12 cellular contexts compared by ENCODE assay signal in genomic region chrX:151402719-151403390, GRCh38. TPM values are rescaled to one million over a fixed set of nuclear protein-coding genes. Genes with fewer than 3 reads are reported as not detected.
DNase-seq lines count a peak whose midpoint lies in the region; ATAC-seq and TF ChIP-seq lines count a peak whose summit lies in the region.
"Had no signal": no experiment of that assay in that cellular context is flagged by ENCODE, and none has a peak within 500 bp of the region (broad histone marks: within the 10 kb centered on the region; RNA-seq: fewer than 3 reads in every experiment).

No MANE protein-coding gene starts in this region.

- 0 out of 2 replicates have a peak, but pooled peaks cover 3% of the 10 kb centered on the region for H3K36me3 Mint-ChIP-seq in WTC11

- H3K9me3 Mint-ChIP-seq in WTC11 = no peaks in the 10 kb centered on the region
- H3K9me3 Mint-ChIP-seq: type B pancreatic cell had no signal

- TF ChIP-seq CTCF in WTC11 (IDR thresholded peaks at IDR 0.05) = no peak

- no peaks in the 10 kb centered on the region for H3K27me3 Mint-ChIP-seq in WTC11 (ENCODE audit: low read depth)
- H3K27me3 Mint-ChIP-seq: type B pancreatic cell had no signal

- peaks cover 10% of the 10 kb centered on the region for H3K4me1 Mint-ChIP-seq in WTC11

- no peak overlapping the region for H3K4me3 Mint-ChIP-seq in WTC11
- H3K4me3 Mint-ChIP-seq: type B pancreatic cell had no signal

- POLR2A ChIA-PET in WTC11 (lab: Charles Lee) = interaction anchor here (0.5 kb wide), 1 partner anchor 22 kb away, joined by 4 read pairs; no protein-coding TSS in a partner anchor

- DNase-seq in Right ventricle myocardium inferior (ENCODE audit: missing footprints) (no peak), cardiac septum (ENCODE audit: low spot score) (no peak), WTC11 (ENCODE audit: low spot score) (no peak), left lobe of liver (ENCODE audit: low spot score) (peak; percentile 71), GDM1 (lab: John Stamatoyannopoulos, UW) (no peak), RPMI8226 (no peak)
- DNase-seq in activated CD4-positive, alpha-beta T cell treated with anti-CD3 and anti-CD28 coated beads, Interleukin-2, amount 50 U/mL, for 1 hour = no peak
- DNase-seq: activated CD8-positive, alpha-beta memory T cell treated with anti-CD3 and anti-CD28 coated beads, Interleukin-2, amount 50 U/mL, for 4 hours; NCI-H748 treated with DMSO at 0.1 percent for 48 hours; stimulated activated CD4-positive, alpha-beta T cell treated with anti-CD3 and anti-CD28 coated beads, Interleukin-15, amount 100 ng/mL, for 24 hours had no signal

- CTCF ChIA-PET in WTC11 (lab: Charles Lee) = interaction anchor here (1.1 kb wide), 1 partner anchor 251 kb away, joined by 4 read pairs; no protein-coding TSS in a partner anchor

- ATAC-seq in Right ventricle myocardium inferior (peak; percentile 65), WTC11 (no peak; the same call in 1 of the 2 replicates), left lobe of liver (peak; percentile 100), GM21786 (IDR thresholded peaks at IDR 0.05; ENCODE audit: unreplicated experiment) (no peak)

- intact Hi-C loops in Right ventricle myocardium inferior (cut with DNase I) = no loop called here
- intact Hi-C loops in cardiac septum (cut with DNase I) = no loop called here

- H3K27ac Mint-ChIP-seq in WTC11 = peak overlapping the region; percentile 78
- H3K27ac Mint-ChIP-seq: type B pancreatic cell had no signal

TF ChIP-seq in WTC11, 78 proteins besides CTCF, POLR2A, EP300 and RAD21:
- TF ChIP-seq TEAD4 (CRISPR knock-in tag; IDR thresholded peaks at IDR 0.05) = no peak
- TF ChIP-seq HMGA2 (CRISPR knock-in tag; IDR thresholded peaks at IDR 0.05) = no peak
- no peak for TF ChIP-seq MAX (CRISPR knock-in tag; IDR thresholded peaks at IDR 0.05)
- no peak for TF ChIP-seq ATF2 (CRISPR knock-in tag; IDR thresholded peaks at IDR 0.05; ENCODE audit: borderline replicate concordance, low read depth)
- TF ChIP-seq FOXP1 (CRISPR knock-in tag; IDR thresholded peaks at IDR 0.05; ENCODE audit: borderline replicate concordance) = no peak
- no peak for TF ChIP-seq AFF4 (CRISPR knock-in tag; IDR thresholded peaks at IDR 0.05; ENCODE audit: borderline replicate concordance)
- no peak for TF ChIP-seq IRF1 (CRISPR knock-in tag; IDR thresholded peaks at IDR 0.05)
- TF ChIP-seq NFYB (CRISPR knock-in tag; conservative IDR thresholded peaks at IDR 0.05; ENCODE audit: low read depth) = no peak
- no peak for TF ChIP-seq ARID4B (CRISPR knock-in tag; IDR thresholded peaks at IDR 0.05; ENCODE audit: borderline replicate concordance)
- no peak for TF ChIP-seq NR2C2 (CRISPR knock-in tag; IDR thresholded peaks at IDR 0.05)

RNA-seq across cellular contexts. Expression of gene VMA21, which starts 5.8 kb away (rescaled TPM):
- 27.2 TPM for total RNA-seq in Right ventricle myocardium inferior
- total RNA-seq in cardiac septum = 27.3 TPM
- total RNA-seq in WTC11 (2021) = 51.4 to 54.9 TPM (median 52.8 TPM) in 3 replicates
- 8.5 TPM for total RNA-seq in left lobe of liver

Comparison
In these comparisons a context has a peak if more than half of its experiments do, and no peak if none do; other contexts are left out.
1. ATAC-seq: peak in Right ventricle myocardium inferior (single experiment) and left lobe of liver (single experiment); none in WTC11 (single experiment) and GM21786 (single experiment).